In genomic region chr4:48124870-48125269, GRCh38 we compare ENCODE assay signal across 13 cellular contexts. TPM values are rescaled to one million over a fixed set of nuclear protein-coding genes. Genes with fewer than 3 reads are reported as not detected.
"Had no signal": no experiment of that assay in that cellular context is flagged by ENCODE, and none has a peak within 500 bp of the region (broad histone marks: within the 10 kb centered on the region; RNA-seq: fewer than 3 reads in every experiment).

No MANE protein-coding gene starts in this region.

- DNase-seq: activated CD4-positive, CD25-positive, alpha-beta regulatory T cell; activated CD8-positive, alpha-beta memory T cell treated with anti-CD3 and anti-CD28 coated beads for 24 hours; activated gamma-delta T cell treated with Interleukin-2 at 50 U/mL for 16 hours; brain microvascular endothelial cell; effector memory CD8-positive, alpha-beta T cell; gastrocnemius medialis; heart right ventricle; islet precursor cell; ovary; stimulated activated CD4-positive, alpha-beta T cell treated with anti-CD3 and anti-CD28 coated beads, Interleukin-4, amount 100 ng/mL, for 1 hour; stimulated activated CD8-positive, alpha-beta memory T cell treated with anti-CD3 and anti-CD28 coated beads, Interleukin-4, amount 100 ng/mL, for 48 hours had no signal

- ATAC-seq: effector memory CD8-positive, alpha-beta T cell; gastrocnemius medialis; heart right ventricle; left lobe of liver had no signal

- H3K4me3 Mint-ChIP-seq: neural crest cell had no signal

- H3K9me3 Mint-ChIP-seq: effector memory CD8-positive, alpha-beta T cell; neural crest cell had no signal

RNA-seq across cellular contexts. Expression of gene TXK, which starts 9.2 kb away (rescaled TPM):
- total RNA-seq: neural crest cell had no signal
